Comparison of ENCODE assay signal across 12 cellular contexts in genomic region chr16:11871193-11871592, GRCh38. TPM values are rescaled to one million over a fixed set of nuclear protein-coding genes. Genes with fewer than 3 reads are reported as not detected.
A peak's percentile ranks its signal among the peaks of the same experiment; 100 is the strongest.
DNase-seq lines count a peak whose midpoint lies in the region; ATAC-seq, FAIRE-seq and TF ChIP-seq lines count a peak whose summit lies in the region.
"Had no signal": no experiment of that assay in that cellular context is flagged by ENCODE, and none has a peak within 500 bp of the region (broad histone marks: within the 10 kb centered on the region; RNA-seq: fewer than 3 reads in every experiment).

No MANE protein-coding gene starts in this region.

- H2BK20ac ChIP-seq in H1 (ENCODE audit: low read length), result no peak overlapping the region

- H3K9ac ChIP-seq in H1 (replicated peaks in 1 of 4; ENCODE audit: extremely low read depth in 1 of 4, low read depth in 3 of 4, low read length in 3 of 4), result no peak overlapping the region

- H3K23ac ChIP-seq in H1 (ENCODE audit: insufficient read length), result no peak overlapping the region

- no peak overlapping the region for H2BK12ac ChIP-seq in H1 (ENCODE audit: low read depth, low read length)

- intact Hi-C loops in naive thymus-derived CD4-positive, alpha-beta T cell (cut with micrococcal nuclease), result no loop called here

- no peak overlapping the region for H2BK5ac ChIP-seq in H1 (ENCODE audit: low read depth, low read length)

- ATAC-seq in naive thymus-derived CD4-positive, alpha-beta T cell, result no peak
- ATAC-seq in GM21367 (IDR thresholded peaks at IDR 0.05; ENCODE audit: unreplicated experiment), result no peak
- no peak for ATAC-seq in GM18870 (IDR thresholded peaks at IDR 0.05; ENCODE audit: unreplicated experiment)

- 74% methylated on average over 7 of the region's 7 CpGs; no CpG with 5 or more reads in 1 of the 2 experiments for WGBS in H1 (ENCODE audit: extremely low coverage in 1 of 2, insufficient coverage in 1 of 2, insufficient read length in 1 of 2, insufficient replicate concordance in 2 of 2, low coverage in 1 of 2, low lambda C conversion rate in 2 of 2, missing lambda C conversion rate in 1 of 2), 2 experiments

- no peak overlapping the region for H3K27ac ChIP-seq in H1 (ENCODE audit: low read depth, low read length)
- H3K27ac ChIP-seq in naive thymus-derived CD4-positive, alpha-beta T cell (ENCODE audit: low read depth, low read length), result peak overlapping the region; percentile 23

- CTCF ChIA-PET in H1 (lab: Charles Lee; ENCODE audit: partially characterized antibody), result interaction anchor here (0.9 to 1.8 kb wide), 5 partner anchors 10 to 197 kb away, joined by 3 to 10 read pairs (median 3); no protein-coding TSS in a partner anchor
- CTCF ChIA-PET in naive thymus-derived CD4-positive, alpha-beta T cell (lab: Charles Lee), result interaction anchor here (2.1 kb wide), 1 partner anchor 196 kb away, joined by 4 read pairs; no protein-coding TSS in a partner anchor

- no peaks in the 10 kb centered on the region for H4K20me1 ChIP-seq in H1 (replicated peaks in 1 of 2; ENCODE audit: control insufficient read depth in 1 of 2, insufficient read depth in 2 of 2, low read length in 2 of 2)

- H3K36me3 ChIP-seq in H1 (ENCODE audit: control insufficient read depth in 2 of 4, insufficient read depth in 4 of 4, low read length in 3 of 4), result peaks cover 0 to 51% (median 24%) of the 10 kb centered on the region in 4 experiments; a peak in 6 of 8 replicates
- peaks cover 10 to 60% (median 15%) of the 10 kb centered on the region in 3 experiments for H3K36me3 ChIP-seq in naive thymus-derived CD4-positive, alpha-beta T cell (ENCODE audit: control insufficient read depth in 2 of 3, insufficient read depth in 3 of 3, low read length in 3 of 3)

- H3K4me2 ChIP-seq in H1 (ENCODE audit: insufficient read depth in 1 of 2, low read depth in 2 of 2, low read length in 2 of 2), result no peak overlapping the region

- peak overlapping the region in 5 of 9 donors; percentile 7 to 72 (median 14) for H3K27ac Mint-ChIP-seq in naive thymus-derived CD4-positive, alpha-beta T cell

- TF ChIP-seq RAD21 in H1 (IDR thresholded peaks at IDR 0.05 in 1 of 2, conservative IDR thresholded peaks at IDR 0.05 in 1 of 2; ENCODE audit: low read depth in 2 of 2, low read length in 2 of 2), result peak; percentile 16 to 47; a peak in 2 of 4 replicates

- no peak overlapping the region for H4K5ac ChIP-seq in H1 (ENCODE audit: insufficient read length, low read depth, low read length)

- no peaks in the 10 kb centered on the region for H3K27me3 Mint-ChIP-seq in naive thymus-derived CD4-positive, alpha-beta T cell
- H3K27me3 Mint-ChIP-seq: memory B cell had no signal

- H3K79me2 ChIP-seq in H1 (ENCODE audit: control insufficient read depth in 1 of 2, insufficient read depth in 2 of 2, low read length in 2 of 2), result no peaks in the 10 kb centered on the region

- no peaks in the 10 kb centered on the region for H3K9me3 Mint-ChIP-seq in naive thymus-derived CD4-positive, alpha-beta T cell
- H3K9me3 Mint-ChIP-seq: memory B cell had no signal

- H2BK15ac ChIP-seq in H1 (ENCODE audit: low read length), result no peak overlapping the region

- H4K8ac ChIP-seq in H1 (ENCODE audit: extremely low read depth, insufficient read depth, low read length), result no peak overlapping the region

- peak; percentile 18 to 35 (median 29); a peak in 3 of 4 replicates for TF ChIP-seq CTCF in H1 (IDR thresholded peaks at IDR 0.05; ENCODE audit: control extremely low read depth in 1 of 3, insufficient read depth in 1 of 3, low read depth in 1 of 3, low read length in 3 of 3)

- TF ChIP-seq EP300 in H1 (IDR thresholded peaks at IDR 0.05; ENCODE audit: borderline replicate concordance in 1 of 2, low read depth in 2 of 2, low read length in 2 of 2), result no peak

- DNase-seq in NCI-H2227 (lab: John Stamatoyannopoulos, UW; ENCODE audit: unreplicated experiment) (peak; percentile 20), H1 (ENCODE audit: low read depth in 1 of 2, low spot score in 2 of 2) (peak in 1 of 2 experiments; percentile 38), NCI-H2196 treated with DMSO at 0.1 percent for 48 hours (lab: John Stamatoyannopoulos, UW; ENCODE audit: unreplicated experiment) (no peak)
- no peak for DNase-seq in naive thymus-derived CD4-positive, alpha-beta T cell
- DNase-seq in stimulated activated CD4-positive, alpha-beta T cell treated with anti-CD3 and anti-CD28 coated beads, Interleukin-2, amount 100 ng/mL, for 48 hours, result no peak
- DNase-seq: activated CD4-positive, alpha-beta T cell treated with anti-CD3 and anti-CD28 coated beads for 48 hours; NCI-H2081 treated with DMSO at 0.1 percent for 48 hours had no signal

- H3K4ac ChIP-seq in H1 (replicated peaks; ENCODE audit: insufficient read length, low read depth, low read length), result no peak overlapping the region

- H3K79me1 ChIP-seq in H1 (ENCODE audit: low read depth, low read length), result no peaks in the 10 kb centered on the region

- H3K4me1 Mint-ChIP-seq in naive thymus-derived CD4-positive, alpha-beta T cell, result peaks cover 0 to 8% (median 4%) of the 10 kb centered on the region in 7 donors

- H3K56ac ChIP-seq in H1 (replicated peaks; ENCODE audit: insufficient read length, low read depth, low read length), result no peak overlapping the region

- H2BK120ac ChIP-seq in H1 (replicated peaks; ENCODE audit: low read depth, low read length), result no peak overlapping the region

- H3K4me3 ChIP-seq in H1 (ENCODE audit: extremely low read depth in 1 of 4, insufficient read depth in 2 of 4, low read depth in 3 of 4, low read length in 4 of 4), result no peak overlapping the region
- H3K4me3 ChIP-seq in naive thymus-derived CD4-positive, alpha-beta T cell (ENCODE audit: low read length), result no peak overlapping the region

- no peak for TF ChIP-seq POLR2A in H1 (IDR thresholded peaks at IDR 0.05; ENCODE audit: control extremely low read depth in 1 of 2, low read depth in 2 of 2, low read length in 2 of 2)

- no peak overlapping the region for H3K18ac ChIP-seq in H1 (ENCODE audit: extremely low read depth, low read length)

- no peaks in the 10 kb centered on the region for H3K9me3 ChIP-seq in H1 (ENCODE audit: insufficient read depth in 2 of 2, low read depth in 1 of 2, low read length in 1 of 2)
- H3K9me3 ChIP-seq in naive thymus-derived CD4-positive, alpha-beta T cell (ENCODE audit: control insufficient read depth in 2 of 3, low read length in 3 of 3), result no peaks in the 10 kb centered on the region

- no peaks in the 10 kb centered on the region for H3K27me3 ChIP-seq in H1 (replicated peaks in 1 of 4; ENCODE audit: control insufficient read depth in 3 of 4, extremely low read depth in 1 of 4, insufficient read depth in 3 of 4, low read length in 3 of 4)
- no peaks in the 10 kb centered on the region for H3K27me3 ChIP-seq in naive thymus-derived CD4-positive, alpha-beta T cell (ENCODE audit: control insufficient read depth in 2 of 2, insufficient read depth in 2 of 2, low read length in 2 of 2)

- FAIRE-seq in G401.6 (lab: Jason Lieb, UNC) (peak; percentile 69), H1 (lab: Jason Lieb, UNC) (no peak)
- FAIRE-seq: GM18507 had no signal

- H3K36me3 Mint-ChIP-seq in naive thymus-derived CD4-positive, alpha-beta T cell, result peaks cover 0 to 24% (median 8%) of the 10 kb centered on the region in 5 donors

- H3K14ac ChIP-seq in H1 (ENCODE audit: insufficient read length), result no peak overlapping the region

- H2AK5ac ChIP-seq in H1 (ENCODE audit: low read depth, low read length), result no peak overlapping the region

- no peaks in the 10 kb centered on the region for H3K4me1 ChIP-seq in H1 (replicated peaks in 1 of 4; ENCODE audit: control insufficient read depth in 3 of 4, insufficient read depth in 4 of 4, low read length in 3 of 4)
- H3K4me1 ChIP-seq in naive thymus-derived CD4-positive, alpha-beta T cell (ENCODE audit: control insufficient read depth in 2 of 2, insufficient read depth in 2 of 2, low read length in 2 of 2), result no peaks in the 10 kb centered on the region

- POLR2A ChIA-PET in H1 (lab: Charles Lee; ENCODE audit: partially characterized antibody), result no interaction called here
- POLR2A ChIA-PET in naive thymus-derived CD4-positive, alpha-beta T cell (lab: Charles Lee), result no interaction called here

- H4K91ac ChIP-seq in H1 (replicated peaks; ENCODE audit: insufficient read length, low read length), result no peak overlapping the region

- H3K23me2 ChIP-seq in H1 (ENCODE audit: low read depth, low read length), result no peaks in the 10 kb centered on the region

- no peak overlapping the region for H2AFZ ChIP-seq in H1 (ENCODE audit: low read length)

- no peak overlapping the region for H3K4me3 Mint-ChIP-seq in naive thymus-derived CD4-positive, alpha-beta T cell
- H3K4me3 Mint-ChIP-seq: memory B cell had no signal

TF ChIP-seq in H1, 55 proteins besides CTCF, POLR2A, EP300 and RAD21:
- TF ChIP-seq CEBPB (IDR thresholded peaks at IDR 0.05; ENCODE audit: low read depth, low read length), result no peak
- TF ChIP-seq CREB1 (IDR thresholded peaks at IDR 0.05), result no peak

RNA-seq across cellular contexts. Expression of gene RSL1D1, which starts 19.9 kb away (rescaled TPM):
- total RNA-seq in H1 (2021; fragmentation: NEBNext Ultra II Directional; extraction: Animal tissue kit (Norgen Biotek cat#: 25700)), result 274 and 292 TPM in 2 replicates
- 18.0 and 41.3 TPM in 2 replicates for polyA plus RNA-seq in H1 (2011; rRNA removed)
- 108 TPM for polyA plus RNA-seq in H1 (2011; cell fraction: cytosol; rRNA removed)
- polyA plus RNA-seq in H1 (2011; cell fraction: nucleus; rRNA removed), result 11.9 TPM
- polyA plus RNA-seq in H1 (2012, experiment 1 of 2), result 131 to 244 TPM (median 141 TPM) in 4 replicates
- polyA plus RNA-seq in H1 (2012, experiment 2 of 2), result 23.5 TPM
- 345 TPM for polyA plus RNA-seq in H1 (2013, experiment 1 of 2)
- 333 TPM for polyA plus RNA-seq in H1 (2013, experiment 2 of 2)
- 44.8 and 66.0 TPM in 2 replicates for polyA minus RNA-seq in H1 (2011; rRNA and poly(A)+ RNA removed)
- polyA minus RNA-seq in H1 (2011; cell fraction: cytosol; rRNA and poly(A)+ RNA removed), result 110 TPM
- 58.1 TPM for polyA minus RNA-seq in H1 (2011; cell fraction: nucleus; rRNA and poly(A)+ RNA removed)
- total RNA-seq in naive thymus-derived CD4-positive, alpha-beta T cell, result 100 to 1,000 TPM; 141 to 255 (median 219) TPM
- polyA plus RNA-seq in naive thymus-derived CD4-positive, alpha-beta T cell, result 100 to 1,000 TPM; 281 to 312 TPM

RNA-seq across cellular contexts. Expression of gene GSPT1, which starts 44.6 kb away (rescaled TPM):
- 195 and 204 TPM in 2 replicates for total RNA-seq in H1 (2021; fragmentation: NEBNext Ultra II Directional; extraction: Animal tissue kit (Norgen Biotek cat#: 25700))
- polyA plus RNA-seq in H1 (2011; rRNA removed), result 32.9 and 51.0 TPM in 2 replicates
- polyA plus RNA-seq in H1 (2011; cell fraction: cytosol; rRNA removed), result 74.0 TPM
- polyA plus RNA-seq in H1 (2011; cell fraction: nucleus; rRNA removed), result 22.5 TPM
- polyA plus RNA-seq in H1 (2012, experiment 1 of 2), result 87.4 to 164 TPM (median 107 TPM) in 4 replicates
- polyA plus RNA-seq in H1 (2012, experiment 2 of 2), result 29.2 TPM
- 131 TPM for polyA plus RNA-seq in H1 (2013, experiment 1 of 2)
- polyA plus RNA-seq in H1 (2013, experiment 2 of 2), result 127 TPM
- polyA minus RNA-seq in H1 (2011; rRNA and poly(A)+ RNA removed), result 63.8 and 89.3 TPM in 2 replicates
- polyA minus RNA-seq in H1 (2011; cell fraction: cytosol; rRNA and poly(A)+ RNA removed), result 65.8 TPM
- 44.7 TPM for polyA minus RNA-seq in H1 (2011; cell fraction: nucleus; rRNA and poly(A)+ RNA removed)
- total RNA-seq in naive thymus-derived CD4-positive, alpha-beta T cell, result 100 to 1,000 TPM in 3 of 5 experiments, 10 to 100 TPM in 2; 92.8 to 148 (median 101) TPM
- 10 to 100 TPM; 71.0 to 92.7 TPM for polyA plus RNA-seq in naive thymus-derived CD4-positive, alpha-beta T cell
